In genomic region chr16:74667215-74667765, GRCh38 we compare ENCODE assay signal across 1 cellular context.
TF ChIP-seq lines count a peak whose summit lies in the region.

No MANE protein-coding gene starts in this region.

TF ChIP-seq in HepG2, 621 proteins besides CTCF, POLR2A, EP300 and RAD21 (continued from another document and continues in another):
- 0 out of 2 replicates have a peak, but pooled peaks have one; percentile 27 for TF ChIP-seq PAXIP1 (CRISPR knock-in tag; conservative IDR thresholded peaks at IDR 0.05)
- TF ChIP-seq MTF2 (CRISPR knock-in tag; IDR thresholded peaks at IDR 0.05; ENCODE audit: borderline replicate concordance), result 0 out of 2 replicates have a peak, but pooled peaks have one; percentile 33
- TF ChIP-seq, protein P1, sequence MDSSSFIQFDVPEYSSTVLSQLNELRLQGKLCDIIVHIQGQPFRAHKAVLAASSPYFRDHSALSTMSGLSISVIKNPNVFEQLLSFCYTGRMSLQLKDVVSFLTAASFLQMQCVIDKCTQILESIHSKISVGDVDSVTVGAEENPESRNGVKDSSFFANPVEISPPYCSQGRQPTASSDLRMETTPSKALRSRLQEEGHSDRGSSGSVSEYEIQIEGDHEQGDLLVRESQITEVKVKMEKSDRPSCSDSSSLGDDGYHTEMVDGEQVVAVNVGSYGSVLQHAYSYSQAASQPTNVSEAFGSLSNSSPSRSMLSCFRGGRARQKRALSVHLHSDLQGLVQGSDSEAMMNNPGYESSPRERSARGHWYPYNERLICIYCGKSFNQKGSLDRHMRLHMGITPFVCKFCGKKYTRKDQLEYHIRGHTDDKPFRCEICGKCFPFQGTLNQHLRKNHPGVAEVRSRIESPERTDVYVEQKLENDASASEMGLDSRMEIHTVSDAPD (CRISPR knock-in tag; IDR thresholded peaks at IDR 0.05), result no peak
- no peak for TF ChIP-seq RAD51 (IDR thresholded peaks at IDR 0.05; ENCODE audit: borderline replicate concordance)
- TF ChIP-seq, protein P2, sequence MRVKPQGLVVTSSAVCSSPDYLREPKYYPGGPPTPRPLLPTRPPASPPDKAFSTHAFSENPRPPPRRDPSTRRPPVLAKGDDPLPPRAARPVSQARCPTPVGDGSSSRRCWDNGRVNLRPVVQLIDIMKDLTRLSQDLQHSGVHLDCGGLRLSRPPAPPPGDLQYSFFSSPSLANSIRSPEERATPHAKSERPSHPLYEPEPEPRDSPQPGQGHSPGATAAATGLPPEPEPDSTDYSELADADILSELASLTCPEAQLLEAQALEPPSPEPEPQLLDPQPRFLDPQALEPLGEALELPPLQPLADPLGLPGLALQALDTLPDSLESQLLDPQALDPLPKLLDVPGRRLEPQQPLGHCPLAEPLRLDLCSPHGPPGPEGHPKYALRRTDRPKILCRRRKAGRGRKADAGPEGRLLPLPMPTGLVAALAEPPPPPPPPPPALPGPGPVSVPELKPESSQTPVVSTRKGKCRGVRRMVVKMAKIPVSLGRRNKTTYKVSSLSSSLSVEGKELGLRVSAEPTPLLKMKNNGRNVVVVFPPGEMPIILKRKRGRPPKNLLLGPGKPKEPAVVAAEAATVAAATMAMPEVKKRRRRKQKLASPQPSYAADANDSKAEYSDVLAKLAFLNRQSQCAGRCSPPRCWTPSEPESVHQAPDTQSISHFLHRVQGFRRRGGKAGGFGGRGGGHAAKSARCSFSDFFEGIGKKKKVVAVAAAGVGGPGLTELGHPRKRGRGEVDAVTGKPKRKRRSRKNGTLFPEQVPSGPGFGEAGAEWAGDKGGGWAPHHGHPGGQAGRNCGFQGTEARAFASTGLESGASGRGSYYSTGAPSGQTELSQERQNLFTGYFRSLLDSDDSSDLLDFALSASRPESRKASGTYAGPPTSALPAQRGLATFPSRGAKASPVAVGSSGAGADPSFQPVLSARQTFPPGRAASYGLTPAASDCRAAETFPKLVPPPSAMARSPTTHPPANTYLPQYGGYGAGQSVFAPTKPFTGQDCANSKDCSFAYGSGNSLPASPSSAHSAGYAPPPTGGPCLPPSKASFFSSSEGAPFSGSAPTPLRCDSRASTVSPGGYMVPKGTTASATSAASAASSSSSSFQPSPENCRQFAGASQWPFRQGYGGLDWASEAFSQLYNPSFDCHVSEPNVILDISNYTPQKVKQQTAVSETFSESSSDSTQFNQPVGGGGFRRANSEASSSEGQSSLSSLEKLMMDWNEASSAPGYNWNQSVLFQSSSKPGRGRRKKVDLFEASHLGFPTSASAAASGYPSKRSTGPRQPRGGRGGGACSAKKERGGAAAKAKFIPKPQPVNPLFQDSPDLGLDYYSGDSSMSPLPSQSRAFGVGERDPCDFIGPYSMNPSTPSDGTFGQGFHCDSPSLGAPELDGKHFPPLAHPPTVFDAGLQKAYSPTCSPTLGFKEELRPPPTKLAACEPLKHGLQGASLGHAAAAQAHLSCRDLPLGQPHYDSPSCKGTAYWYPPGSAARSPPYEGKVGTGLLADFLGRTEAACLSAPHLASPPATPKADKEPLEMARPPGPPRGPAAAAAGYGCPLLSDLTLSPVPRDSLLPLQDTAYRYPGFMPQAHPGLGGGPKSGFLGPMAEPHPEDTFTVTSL (CRISPR knock-in tag; IDR thresholded peaks at IDR 0.05; ENCODE audit: borderline replicate concordance), result 0 out of 2 replicates have a peak, but pooled peaks have one; percentile 45
- peak; percentile 91; the same call in 1 of the 2 replicates for TF ChIP-seq KDM5A (IDR thresholded peaks at IDR 0.05; ENCODE audit: borderline replicate concordance, low read length)
- no peak for TF ChIP-seq ZNF781 (CRISPR knock-in tag; IDR thresholded peaks at IDR 0.05; ENCODE audit: borderline replicate concordance, not compliant biosample characterization)
- TF ChIP-seq, protein P3, sequence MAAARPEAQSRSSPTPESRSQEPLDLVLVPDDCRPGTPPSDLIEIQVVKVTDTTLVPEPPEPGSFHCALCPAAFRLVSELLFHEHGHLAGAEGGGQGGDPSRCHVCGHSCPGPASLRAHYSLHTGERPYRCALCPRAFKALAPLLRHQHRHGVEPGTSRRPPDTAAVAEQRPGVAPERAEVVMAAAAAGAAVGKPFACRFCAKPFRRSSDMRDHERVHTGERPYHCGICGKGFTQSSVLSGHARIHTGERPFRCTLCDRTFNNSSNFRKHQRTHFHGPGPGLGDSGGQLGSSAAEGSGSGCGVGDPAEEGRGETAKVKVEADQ (CRISPR knock-in tag; IDR thresholded peaks at IDR 0.05; ENCODE audit: borderline replicate concordance), result 0 out of 2 replicates have a peak, but pooled peaks have one; percentile 11
- no peak for TF ChIP-seq HCFC1 (IDR thresholded peaks at IDR 0.05; ENCODE audit: low read depth, low read length)
- no peak for TF ChIP-seq CREB1 (IDR thresholded peaks at IDR 0.05)
- 0 out of 2 replicates have a peak, but pooled peaks have one; percentile 35 for TF ChIP-seq CREB1 (CRISPR knock-in tag; IDR thresholded peaks at IDR 0.05)
- no peak for TF ChIP-seq ZNF572 (CRISPR knock-in tag; IDR thresholded peaks at IDR 0.05)
- 0 out of 2 replicates have a peak, but pooled peaks have one; percentile 24 for TF ChIP-seq ZNF331 (CRISPR knock-in tag; IDR thresholded peaks at IDR 0.05)
- no peak for TF ChIP-seq ZNF232 (CRISPR knock-in tag; IDR thresholded peaks at IDR 0.05; ENCODE audit: borderline replicate concordance)
- 0 out of 2 replicates have a peak, but pooled peaks have one; percentile 52 for TF ChIP-seq ZNF777 (CRISPR knock-in tag; IDR thresholded peaks at IDR 0.05)
- peak; percentile 40; the same call in 1 of the 2 replicates for TF ChIP-seq MAX (IDR thresholded peaks at IDR 0.05)
- 0 out of 2 replicates have a peak, but pooled peaks have one; percentile 19 for TF ChIP-seq ELF3 (CRISPR knock-in tag; IDR thresholded peaks at IDR 0.05)
- TF ChIP-seq ZNF879 (CRISPR knock-in tag; IDR thresholded peaks at IDR 0.05), result 0 out of 2 replicates have a peak, but pooled peaks have one; percentile 64
- TF ChIP-seq ZNF850 (CRISPR knock-in tag; conservative IDR thresholded peaks at IDR 0.05), result 0 out of 2 replicates have a peak, but pooled peaks have one; percentile 20
- peak; percentile 21; the same call in 1 of the 2 replicates for TF ChIP-seq ZNF768 (CRISPR knock-in tag; IDR thresholded peaks at IDR 0.05)
- TF ChIP-seq ZSCAN12 (CRISPR knock-in tag; IDR thresholded peaks at IDR 0.05), result 0 out of 2 replicates have a peak, but pooled peaks have one; percentile 17
- TF ChIP-seq AGO2 (optimal IDR thresholded peaks at IDR 0.05; ENCODE audit: low read depth, low read length), result no peak
- TF ChIP-seq ZNF20 (CRISPR knock-in tag; IDR thresholded peaks at IDR 0.05), result 0 out of 2 replicates have a peak, but pooled peaks have one; percentile 13
- TF ChIP-seq ELF1 (CRISPR knock-in tag; IDR thresholded peaks at IDR 0.05), result peak; percentile 36; the same call in 1 of the 2 replicates
- TF ChIP-seq JUNB (CRISPR knock-in tag; IDR thresholded peaks at IDR 0.05; ENCODE audit: borderline replicate concordance), result no peak
- peak; percentile 49 for TF ChIP-seq POLR2G (IDR thresholded peaks at IDR 0.05; ENCODE audit: low read depth, low read length)
- TF ChIP-seq ATF7-NPFF (CRISPR knock-in tag; IDR thresholded peaks at IDR 0.05; ENCODE audit: low read depth), result no peak
- TF ChIP-seq, protein P4, sequence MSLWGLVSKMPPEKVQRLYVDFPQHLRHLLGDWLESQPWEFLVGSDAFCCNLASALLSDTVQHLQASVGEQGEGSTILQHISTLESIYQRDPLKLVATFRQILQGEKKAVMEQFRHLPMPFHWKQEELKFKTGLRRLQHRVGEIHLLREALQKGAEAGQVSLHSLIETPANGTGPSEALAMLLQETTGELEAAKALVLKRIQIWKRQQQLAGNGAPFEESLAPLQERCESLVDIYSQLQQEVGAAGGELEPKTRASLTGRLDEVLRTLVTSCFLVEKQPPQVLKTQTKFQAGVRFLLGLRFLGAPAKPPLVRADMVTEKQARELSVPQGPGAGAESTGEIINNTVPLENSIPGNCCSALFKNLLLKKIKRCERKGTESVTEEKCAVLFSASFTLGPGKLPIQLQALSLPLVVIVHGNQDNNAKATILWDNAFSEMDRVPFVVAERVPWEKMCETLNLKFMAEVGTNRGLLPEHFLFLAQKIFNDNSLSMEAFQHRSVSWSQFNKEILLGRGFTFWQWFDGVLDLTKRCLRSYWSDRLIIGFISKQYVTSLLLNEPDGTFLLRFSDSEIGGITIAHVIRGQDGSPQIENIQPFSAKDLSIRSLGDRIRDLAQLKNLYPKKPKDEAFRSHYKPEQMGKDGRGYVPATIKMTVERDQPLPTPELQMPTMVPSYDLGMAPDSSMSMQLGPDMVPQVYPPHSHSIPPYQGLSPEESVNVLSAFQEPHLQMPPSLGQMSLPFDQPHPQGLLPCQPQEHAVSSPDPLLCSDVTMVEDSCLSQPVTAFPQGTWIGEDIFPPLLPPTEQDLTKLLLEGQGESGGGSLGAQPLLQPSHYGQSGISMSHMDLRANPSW (CRISPR knock-in tag; IDR thresholded peaks at IDR 0.05; ENCODE audit: borderline replicate concordance), result 0 out of 2 replicates have a peak, but pooled peaks have one; percentile 13
- TF ChIP-seq, protein P5, sequence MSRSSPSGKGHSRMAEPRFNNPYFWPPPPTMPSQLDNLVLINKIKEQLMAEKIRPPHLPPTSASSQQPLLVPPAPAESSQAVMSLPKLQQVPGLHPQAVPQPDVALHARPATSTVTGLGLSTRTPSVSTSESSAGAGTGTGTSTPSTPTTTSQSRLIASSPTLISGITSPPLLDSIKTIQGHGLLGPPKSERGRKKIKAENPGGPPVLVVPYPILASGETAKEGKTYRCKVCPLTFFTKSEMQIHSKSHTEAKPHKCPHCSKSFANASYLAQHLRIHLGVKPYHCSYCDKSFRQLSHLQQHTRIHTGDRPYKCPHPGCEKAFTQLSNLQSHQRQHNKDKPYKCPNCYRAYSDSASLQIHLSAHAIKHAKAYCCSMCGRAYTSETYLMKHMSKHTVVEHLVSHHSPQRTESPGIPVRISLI (CRISPR knock-in tag; IDR thresholded peaks at IDR 0.05; ENCODE audit: borderline replicate concordance), result peak; percentile 14; the same call in 1 of the 2 replicates
- no peak for TF ChIP-seq BRF2 (CRISPR knock-in tag; IDR thresholded peaks at IDR 0.05)
- TF ChIP-seq IRF2 (CRISPR knock-in tag; IDR thresholded peaks at IDR 0.05), result no peak
- TF ChIP-seq FOXO1 (CRISPR knock-in tag; IDR thresholded peaks at IDR 0.05), result 0 out of 2 replicates have a peak, but pooled peaks have one; percentile 14
- peak; percentile 34; the same call in 1 of the 2 replicates for TF ChIP-seq ERF (CRISPR knock-in tag; IDR thresholded peaks at IDR 0.05)
- TF ChIP-seq KLF16 (CRISPR knock-in tag; IDR thresholded peaks at IDR 0.05), result peak in 1 of 2 experiments; percentile 60; a peak in 2 of 4 replicates
- peak; percentile 54 for TF ChIP-seq HNRNPLL (IDR thresholded peaks at IDR 0.05; ENCODE audit: low read depth, low read length, poor library complexity, severe bottlenecking)
- TF ChIP-seq, protein P6, sequence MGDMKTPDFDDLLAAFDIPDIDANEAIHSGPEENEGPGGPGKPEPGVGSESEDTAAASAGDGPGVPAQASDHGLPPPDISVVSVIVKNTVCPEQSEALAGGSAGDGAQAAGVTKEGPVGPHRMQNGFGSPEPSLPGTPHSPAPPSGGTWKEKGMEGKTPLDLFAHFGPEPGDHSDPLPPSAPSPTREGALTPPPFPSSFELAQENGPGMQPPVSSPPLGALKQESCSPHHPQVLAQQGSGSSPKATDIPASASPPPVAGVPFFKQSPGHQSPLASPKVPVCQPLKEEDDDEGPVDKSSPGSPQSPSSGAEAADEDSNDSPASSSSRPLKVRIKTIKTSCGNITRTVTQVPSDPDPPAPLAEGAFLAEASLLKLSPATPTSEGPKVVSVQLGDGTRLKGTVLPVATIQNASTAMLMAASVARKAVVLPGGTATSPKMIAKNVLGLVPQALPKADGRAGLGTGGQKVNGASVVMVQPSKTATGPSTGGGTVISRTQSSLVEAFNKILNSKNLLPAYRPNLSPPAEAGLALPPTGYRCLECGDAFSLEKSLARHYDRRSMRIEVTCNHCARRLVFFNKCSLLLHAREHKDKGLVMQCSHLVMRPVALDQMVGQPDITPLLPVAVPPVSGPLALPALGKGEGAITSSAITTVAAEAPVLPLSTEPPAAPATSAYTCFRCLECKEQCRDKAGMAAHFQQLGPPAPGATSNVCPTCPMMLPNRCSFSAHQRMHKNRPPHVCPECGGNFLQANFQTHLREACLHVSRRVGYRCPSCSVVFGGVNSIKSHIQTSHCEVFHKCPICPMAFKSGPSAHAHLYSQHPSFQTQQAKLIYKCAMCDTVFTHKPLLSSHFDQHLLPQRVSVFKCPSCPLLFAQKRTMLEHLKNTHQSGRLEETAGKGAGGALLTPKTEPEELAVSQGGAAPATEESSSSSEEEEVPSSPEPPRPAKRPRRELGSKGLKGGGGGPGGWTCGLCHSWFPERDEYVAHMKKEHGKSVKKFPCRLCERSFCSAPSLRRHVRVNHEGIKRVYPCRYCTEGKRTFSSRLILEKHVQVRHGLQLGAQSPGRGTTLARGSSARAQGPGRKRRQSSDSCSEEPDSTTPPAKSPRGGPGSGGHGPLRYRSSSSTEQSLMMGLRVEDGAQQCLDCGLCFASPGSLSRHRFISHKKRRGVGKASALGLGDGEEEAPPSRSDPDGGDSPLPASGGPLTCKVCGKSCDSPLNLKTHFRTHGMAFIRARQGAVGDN (CRISPR knock-in tag; IDR thresholded peaks at IDR 0.05), result no peak
- TF ChIP-seq SAFB2 (CRISPR knock-in tag; IDR thresholded peaks at IDR 0.05; ENCODE audit: borderline replicate concordance, low read depth), result no peak; the same call in 1 of the 2 replicates
